ENCODE assay signal across 17 cellular contexts in genomic region chr16:17329412-17329811, GRCh38.
A peak's percentile ranks its signal among the peaks of the same experiment; 100 is the strongest.
DNase-seq lines count a peak whose midpoint lies in the region; ATAC-seq and TF ChIP-seq lines count a peak whose summit lies in the region.
"Had no signal": no experiment of that assay in that cellular context is flagged by ENCODE, and none has a peak within 500 bp of the region (broad histone marks: within the 10 kb centered on the region; RNA-seq: fewer than 3 reads in every experiment).

No MANE protein-coding gene starts in this region.

- H3K9me3 ChIP-seq in BLaER1 (no peaks in the 10 kb centered on the region), ascending aorta (no peaks in the 10 kb centered on the region), lower lobe of right lung (no peaks in the 10 kb centered on the region), smooth muscle cell (replicated peaks; ENCODE audit: low read depth) (no peaks in the 10 kb centered on the region)
- H3K9me3 ChIP-seq: Peyer's patch had no signal

- H2AFZ ChIP-seq in smooth muscle cell (ENCODE audit: low read depth), result no peak overlapping the region

- intact Hi-C loops in ascending aorta (cut with DNase I) (no loop called here), lower lobe of right lung (cut with DNase I) (no loop called here), lower leg skin (cut with DNase I; ENCODE audit: low total_unique reads) (no loop called here)

- WGBS in smooth muscle cell (ENCODE audit: low lambda C conversion rate), result 67% methylated on average over 5 of the region's 5 CpGs
- WGBS in lower leg skin, 2 donors, result 58 to 66% methylated on average over 5 of the region's 5 CpGs

- DNase-seq in ascending aorta (ENCODE audit: low spot score in 2 of 2), result no peak
- DNase-seq in lower lobe of right lung, result no peak
- DNase-seq in smooth muscle cell (lab: John Stamatoyannopoulos, UW; ENCODE audit: unreplicated experiment), result no peak
- DNase-seq in NCI-H1048 (lab: John Stamatoyannopoulos, UW), result no peak
- DNase-seq in lower leg skin (ENCODE audit: low spot score in 2 of 2), result no peak
- DNase-seq in putamen (ENCODE audit: low spot score), result no peak
- no peak for DNase-seq in effector CD4-positive, alpha-beta T cell
- DNase-seq: ACHN, brain microvascular endothelial cell, foreskin melanocyte, HCEC 1CT, MM.1S, NCI-H226 had no signal

- TF ChIP-seq CTCF in ascending aorta (IDR thresholded peaks at IDR 0.05) (no peak), lower lobe of right lung (IDR thresholded peaks at IDR 0.05) (no peak), smooth muscle cell (IDR thresholded peaks at IDR 0.05; ENCODE audit: borderline replicate concordance, insufficient read depth, poor library complexity, severe bottlenecking) (no peak), lower leg skin (IDR thresholded peaks at IDR 0.05) (no peak)

- TF ChIP-seq POLR2A in lower leg skin (IDR thresholded peaks at IDR 0.05), result no peak

- H3K27me3 ChIP-seq in BLaER1, result no peaks in the 10 kb centered on the region
- H3K27me3 ChIP-seq in ascending aorta, result no peaks in the 10 kb centered on the region
- no peaks in the 10 kb centered on the region for H3K27me3 ChIP-seq in lower lobe of right lung (ENCODE audit: low read depth)
- no peaks in the 10 kb centered on the region for H3K27me3 ChIP-seq in smooth muscle cell (ENCODE audit: low read depth)
- H3K27me3 ChIP-seq: brain microvascular endothelial cell, Peyer's patch had no signal

- H3K9ac ChIP-seq in BLaER1 (no peak overlapping the region), smooth muscle cell (ENCODE audit: low read depth) (no peak overlapping the region)

- H3K79me2 ChIP-seq in smooth muscle cell (ENCODE audit: low read depth), result peaks cover 3% of the 10 kb centered on the region

- peaks cover 24% of the 10 kb centered on the region for H3K36me3 ChIP-seq in BLaER1
- H3K36me3 ChIP-seq in ascending aorta, result no peaks in the 10 kb centered on the region
- H3K36me3 ChIP-seq in lower lobe of right lung, result no peaks in the 10 kb centered on the region
- no peaks in the 10 kb centered on the region for H3K36me3 ChIP-seq in smooth muscle cell (ENCODE audit: low read depth)
- H3K36me3 ChIP-seq: brain microvascular endothelial cell, Peyer's patch had no signal

- peaks cover 6% of the 10 kb centered on the region for H3F3A ChIP-seq in smooth muscle cell (ENCODE audit: low read depth)

- 0 out of 2 replicates have a peak overlapping the region, but pooled peaks have one; percentile 13 for H3K4me2 ChIP-seq in BLaER1
- H3K4me2 ChIP-seq in smooth muscle cell, result peak overlapping the region; percentile 38

- peaks cover 40% of the 10 kb centered on the region; the same call in 1 of the 2 replicates for H4K20me1 ChIP-seq in BLaER1
- peaks cover 30% of the 10 kb centered on the region for H4K20me1 ChIP-seq in smooth muscle cell (ENCODE audit: low read depth)

- H3K4me1 ChIP-seq in BLaER1, result peaks cover 66% of the 10 kb centered on the region
- H3K4me1 ChIP-seq in ascending aorta, result peaks cover 2 to 26% of the 10 kb centered on the region in 2 donors
- peaks cover 15% of the 10 kb centered on the region for H3K4me1 ChIP-seq in lower lobe of right lung
- no peaks in the 10 kb centered on the region for H3K4me1 ChIP-seq in smooth muscle cell (ENCODE audit: low read depth)

- H3K27ac ChIP-seq in BLaER1 (no peak overlapping the region), ascending aorta (peak overlapping the region; percentile 69 to 81), lower lobe of right lung (no peak overlapping the region), smooth muscle cell (ENCODE audit: low read depth) (peak overlapping the region; percentile 38)
- H3K27ac ChIP-seq: brain microvascular endothelial cell, HL-60 had no signal

- no peak overlapping the region for H3K4me3 ChIP-seq in BLaER1
- no peak overlapping the region for H3K4me3 ChIP-seq in ascending aorta
- H3K4me3 ChIP-seq in lower lobe of right lung, result no peak overlapping the region
- no peak overlapping the region for H3K4me3 ChIP-seq in smooth muscle cell
- H3K4me3 ChIP-seq in lower leg skin (ENCODE audit: low read depth, poor library complexity, severe bottlenecking), result no peak overlapping the region
- H3K4me3 ChIP-seq: GM12878, Peyer's patch had no signal

- peak; percentile 14 to 56 for ATAC-seq in lower lobe of right lung
- ATAC-seq: GM12878 had no signal

Comparison
In these comparisons a context has a peak if more than half of its experiments do, and no peak if none do; other contexts are left out.
1. H3K27ac ChIP-seq: peak in ascending aorta (2 of 2) and smooth muscle cell (single experiment); none in BLaER1 (single experiment) and lower lobe of right lung (single experiment).